Comparison of ENCODE assay signal across 16 cellular contexts in the genomic region with DNA sequence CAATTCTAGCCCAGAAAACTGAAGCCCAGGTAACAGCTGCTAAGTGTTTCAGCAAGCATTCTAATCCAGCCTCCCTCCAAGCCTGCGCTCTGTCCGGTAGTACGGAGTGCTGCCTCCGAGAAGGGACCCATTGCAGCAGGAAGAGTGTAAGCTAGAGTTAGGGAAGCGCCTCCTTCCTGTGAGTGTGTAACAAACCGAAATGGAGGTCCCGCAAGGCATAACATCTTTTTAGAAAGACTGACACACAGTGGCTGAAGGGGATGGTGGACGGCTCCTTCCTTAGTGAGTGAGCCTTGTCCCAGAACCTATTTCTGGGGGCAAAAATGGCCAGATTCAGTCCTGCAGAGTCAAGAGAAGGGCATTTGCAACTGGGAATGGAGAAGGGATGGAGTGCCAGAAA. TPM values are rescaled to one million over a fixed set of nuclear protein-coding genes. Genes with fewer than 3 reads are reported as not detected.
DNase-seq lines count a peak whose midpoint lies in the region; ATAC-seq and TF ChIP-seq lines count a peak whose summit lies in the region.
"Had no signal": no experiment of that assay in that cellular context is flagged by ENCODE, and none has a peak within 500 bp of the region (broad histone marks: within the 10 kb centered on the region; RNA-seq: fewer than 3 reads in every experiment).

No MANE protein-coding gene starts in this region.

- TF ChIP-seq POLR2A in esophagus muscularis mucosa (IDR thresholded peaks at IDR 0.05; ENCODE audit: low read depth), result no peak

- H3K27me3 ChIP-seq in esophagus muscularis mucosa, result no peaks in the 10 kb centered on the region
- H3K27me3 ChIP-seq: breast epithelium had no signal

- no peaks in the 10 kb centered on the region for H3K36me3 Mint-ChIP-seq in natural killer cell treated with Interleukin-12 subunit alpha and Interleukin-12 subunit beta and Interleukin-15 and Interleukin-18, amount 100 ng/mL, for 72 hours
- H3K36me3 Mint-ChIP-seq in natural killer cell (no peaks in the 10 kb centered on the region), nephron (ENCODE audit: low read depth) (peaks cover 54% of the 10 kb centered on the region)
- H3K36me3 Mint-ChIP-seq: activated CD4-positive, alpha-beta memory T cell treated with anti-CD3 and anti-CD28 coated beads for 36 hours had no signal

- TF ChIP-seq EP300 in esophagus muscularis mucosa (IDR thresholded peaks at IDR 0.05), result no peak

- H3K27ac Mint-ChIP-seq in natural killer cell treated with Interleukin-12 subunit alpha and Interleukin-12 subunit beta and Interleukin-15 and Interleukin-18, amount 100 ng/mL, for 72 hours, result no peak overlapping the region
- H3K27ac Mint-ChIP-seq in natural killer cell (no peak overlapping the region), nephron (peak overlapping the region; percentile 66 to 97 (median 89))
- H3K27ac Mint-ChIP-seq: activated CD4-positive, alpha-beta memory T cell treated with anti-CD3 and anti-CD28 coated beads for 36 hours; stimulated activated naive CD8-positive, alpha-beta T cell treated with anti-CD3 and anti-CD28 coated beads, Interleukin-15, Interleukin-2, amounts not matched to agents 100 ng/mL and 50 ng/mL, for 24 hours had no signal

- no peaks in the 10 kb centered on the region for H3K9me3 ChIP-seq in esophagus muscularis mucosa
- H3K9me3 ChIP-seq: breast epithelium had no signal

- no peaks in the 10 kb centered on the region for H3K4me1 Mint-ChIP-seq in natural killer cell treated with Interleukin-12 subunit alpha and Interleukin-12 subunit beta and Interleukin-15 and Interleukin-18, amount 100 ng/mL, for 72 hours (ENCODE audit: low read depth in 2 of 2)
- no peaks in the 10 kb centered on the region for H3K4me1 Mint-ChIP-seq in natural killer cell
- peaks cover 84% of the 10 kb centered on the region for H3K4me1 Mint-ChIP-seq in nephron

- no peak for ATAC-seq in natural killer cell treated with Interleukin-12 subunit alpha and Interleukin-12 subunit beta and Interleukin-15 and Interleukin-18, amount 100 ng/mL, for 72 hours
- no peak for ATAC-seq in natural killer cell
- no peak for ATAC-seq in GM18861 (IDR thresholded peaks at IDR 0.05; ENCODE audit: unreplicated experiment)

- H3K27ac ChIP-seq in esophagus muscularis mucosa (replicated peaks in 1 of 4), result peak overlapping the region; percentile 90 to 97 (median 94)
- H3K27ac ChIP-seq: GM23248 had no signal

- peaks cover 47 to 99% (median 96%) of the 10 kb centered on the region in 4 donors for H3K4me1 ChIP-seq in esophagus muscularis mucosa
- H3K4me1 ChIP-seq: breast epithelium had no signal

- H3K4me3 ChIP-seq in esophagus muscularis mucosa, result no peak overlapping the region
- H3K4me3 ChIP-seq: breast epithelium, GM23248 had no signal

- no peak for TF ChIP-seq CTCF in natural killer cell (IDR thresholded peaks at IDR 0.05)
- no peak for TF ChIP-seq CTCF in esophagus muscularis mucosa (IDR thresholded peaks at IDR 0.05)
- TF ChIP-seq CTCF in nephron (IDR thresholded peaks at IDR 0.05; ENCODE audit: unreplicated experiment in 3 of 3), result no peak

- 69% methylated on average over 8 of the region's 8 CpGs for WGBS in esophagus muscularis mucosa

- H3K36me3 ChIP-seq in esophagus muscularis mucosa, result peaks cover 35 to 50% (median 47%) of the 10 kb centered on the region in 4 donors
- H3K36me3 ChIP-seq: breast epithelium had no signal

- H3K9me3 Mint-ChIP-seq in natural killer cell treated with Interleukin-12 subunit alpha and Interleukin-12 subunit beta and Interleukin-15 and Interleukin-18, amount 100 ng/mL, for 72 hours, result no peaks in the 10 kb centered on the region
- H3K9me3 Mint-ChIP-seq in natural killer cell (no peaks in the 10 kb centered on the region), nephron (no peaks in the 10 kb centered on the region)
- H3K9me3 Mint-ChIP-seq: activated CD4-positive, alpha-beta memory T cell treated with anti-CD3 and anti-CD28 coated beads for 36 hours; stimulated activated naive CD8-positive, alpha-beta T cell treated with anti-CD3 and anti-CD28 coated beads, Interleukin-15, Interleukin-2, amounts not matched to agents 100 ng/mL and 50 ng/mL, for 24 hours had no signal

- peak; percentile 22 for DNase-seq in natural killer cell treated with Interleukin-12 subunit alpha and Interleukin-12 subunit beta and Interleukin-15 and Interleukin-18, amount 100 ng/mL, for 72 hours (ENCODE audit: low spot score)
- DNase-seq in natural killer cell, result no peak
- DNase-seq in esophagus muscularis mucosa (ENCODE audit: extremely low spot score), result no peak
- no peak for DNase-seq in C1 segment of cervical spinal cord (lab: John Stamatoyannopoulos, UW)
- DNase-seq in stimulated activated CD8-positive, alpha-beta memory T cell treated with anti-CD3 and anti-CD28 coated beads, Interleukin-4, amount 100 ng/mL, for 48 hours, result no peak
- DNase-seq in NK-92 treated with Interleukin-12 subunit alpha and Interleukin-12 subunit beta, amount 100 ng/mL, for 24 hours (lab: John Stamatoyannopoulos, UW), result no peak
- DNase-seq: activated CD4-positive, alpha-beta memory T cell treated with anti-CD3 and anti-CD28 coated beads for 36 hours; activated gamma-delta T cell treated with Interleukin-2 at 50 U/mL for 16 hours; GM23248; MM.1S; retina had no signal

- peaks cover 10 to 12% of the 10 kb centered on the region in 2 donors for H3K27me3 Mint-ChIP-seq in natural killer cell treated with Interleukin-12 subunit alpha and Interleukin-12 subunit beta and Interleukin-15 and Interleukin-18, amount 100 ng/mL, for 72 hours
- H3K27me3 Mint-ChIP-seq in natural killer cell (ENCODE audit: low read depth in 2 of 2) (peaks cover 0 to 2% of the 10 kb centered on the region in 2 donors), nephron (ENCODE audit: low read depth) (no peaks in the 10 kb centered on the region)

- no peak overlapping the region for H3K4me3 Mint-ChIP-seq in natural killer cell treated with Interleukin-12 subunit alpha and Interleukin-12 subunit beta and Interleukin-15 and Interleukin-18, amount 100 ng/mL, for 72 hours
- no peak overlapping the region for H3K4me3 Mint-ChIP-seq in natural killer cell
- H3K4me3 Mint-ChIP-seq in nephron, result peak overlapping the region in 1 of 3 experiments; percentile 33
- H3K4me3 Mint-ChIP-seq: activated CD4-positive, alpha-beta memory T cell treated with anti-CD3 and anti-CD28 coated beads for 36 hours; stimulated activated naive CD8-positive, alpha-beta T cell treated with anti-CD3 and anti-CD28 coated beads, Interleukin-15, Interleukin-2, amounts not matched to agents 100 ng/mL and 50 ng/mL, for 24 hours had no signal

- intact Hi-C loops in natural killer cell (cut with micrococcal nuclease), result no loop called here
- intact Hi-C loops in esophagus muscularis mucosa (cut with DNase I), result no loop called here

RNA-seq across cellular contexts. Expression of a gene that starts 12.2 kb away (rescaled TPM):
- total RNA-seq in natural killer cell treated with Interleukin-12 subunit alpha and Interleukin-12 subunit beta and Interleukin-15 and Interleukin-18, amount 100 ng/mL, for 72 hours, result not detected
- total RNA-seq in natural killer cell (under 1 TPM in 1 of 3 donors, not detected in 2; 0.50 TPM), esophagus muscularis mucosa (100 to 1,000 TPM; 102 to 290 (median 208) TPM)
- total RNA-seq: activated CD4-positive, alpha-beta memory T cell treated with anti-CD3 and anti-CD28 coated beads for 36 hours; mononuclear cell had no signal

Comparison
In these comparisons a context has a peak if more than half of its experiments do, and no peak if none do; other contexts are left out.
1. H3K27ac Mint-ChIP-seq: peak in nephron (3 of 3); none in natural killer cell treated with Interleukin-12 subunit alpha and Interleukin-12 subunit beta and Interleukin-15 and Interleukin-18, amount 100 ng/mL, for 72 hours (0 of 2) and natural killer cell (0 of 2).
2. RNA of a gene that starts 12.2 kb away (total RNA-seq): 102 to 290 TPM in esophagus muscularis mucosa; not detected in natural killer cell treated with Interleukin-12 subunit alpha and Interleukin-12 subunit beta and Interleukin-15 and Interleukin-18, amount 100 ng/mL, for 72 hours and 0.50 TPM in natural killer cell; every median in the first group is over 10 times any median in the second.